20 cellular contexts compared by ENCODE assay signal in genomic region chr11:114501901-114502300, GRCh38. TPM values are rescaled to one million over a fixed set of nuclear protein-coding genes. Genes with fewer than 3 reads are reported as not detected.
"Had no signal": no experiment of that assay in that cellular context is flagged by ENCODE, and none has a peak within 500 bp of the region (broad histone marks: within the 10 kb centered on the region; RNA-seq: fewer than 3 reads in every experiment).

No MANE protein-coding gene starts in this region.

- DNase-seq: activated gamma-delta T cell; dermis blood vessel endothelial cell; effector memory CD4-positive, alpha-beta T cell; heart left ventricle; kidney; left lung; nephron progenitor cell; nucleus accumbens; stimulated activated naive B cell treated with anti-CD40 and anti-IgM and Interleukin-4, amounts not matched to agents 10 μg/mL and 1 μg/mL and 100 μg/mL, for 72 hours; T-cell; upper lobe of right lung had no signal

- H3K4me1 ChIP-seq: heart left ventricle, left lung, upper lobe of right lung had no signal

- H3K4me3 ChIP-seq: heart left ventricle, left lung, thoracic aorta, upper lobe of right lung had no signal

- H3K36me3 Mint-ChIP-seq: stimulated activated naive B cell treated with anti-CD40 and anti-IgM and Interleukin-4, amounts not matched to agents 10 μg/mL and 1 μg/mL and 100 μg/mL, for 72 hours; T-cell had no signal

- H3K36me3 ChIP-seq: heart left ventricle, left lung, thoracic aorta, upper lobe of right lung had no signal

- H3K4me3 Mint-ChIP-seq: nephron progenitor cell; stimulated activated naive B cell treated with anti-CD40 and anti-IgM and Interleukin-4, amounts not matched to agents 10 μg/mL and 1 μg/mL and 100 μg/mL, for 72 hours; T-cell had no signal

- ATAC-seq: activated naive CD4-positive, alpha-beta T cell treated with anti-CD3 and anti-CD28 coated beads, Interleukin-2, amount 50 U/mL, for 72 hours; heart left ventricle; left lung; stimulated activated naive B cell treated with anti-CD40 and anti-IgM and Interleukin-4, amounts not matched to agents 10 μg/mL and 1 μg/mL and 100 μg/mL, for 72 hours; T-cell; upper lobe of right lung had no signal

- H3K27ac ChIP-seq: heart left ventricle, left lung, thoracic aorta, upper lobe of right lung had no signal

- H3K27me3 ChIP-seq: heart left ventricle, left lung, upper lobe of right lung had no signal

- H3K4me1 Mint-ChIP-seq: nephron progenitor cell; stimulated activated naive B cell treated with anti-CD40 and anti-IgM and Interleukin-4, amounts not matched to agents 10 μg/mL and 1 μg/mL and 100 μg/mL, for 72 hours; T-cell had no signal

- H3K27ac Mint-ChIP-seq: activated naive CD4-positive, alpha-beta T cell treated with anti-CD3 and anti-CD28 coated beads, Interleukin-2, amount 50 U/mL, for 72 hours; stimulated activated naive B cell treated with anti-CD40 and anti-IgM and Interleukin-4, amounts not matched to agents 10 μg/mL and 1 μg/mL and 100 μg/mL, for 72 hours; T-cell had no signal

RNA-seq across cellular contexts. Expression of gene NXPE1, which starts 57.8 kb away (rescaled TPM):
- total RNA-seq: activated CD8-positive, alpha-beta memory T cell treated with anti-CD3 and anti-CD28 coated beads for 36 hours; activated naive CD4-positive, alpha-beta T cell treated with anti-CD3 and anti-CD28 coated beads, Interleukin-2, amount 50 U/mL, for 72 hours; dermis blood vessel endothelial cell; endothelial cell of umbilical vein; fibroblast of lung; frontal cortex; left lung; lung microvascular endothelial cell; myocyte; renal cortical epithelial cell; T-cell; thoracic aorta; upper lobe of right lung had no signal
- polyA plus RNA-seq: endothelial cell of umbilical vein, fibroblast of lung had no signal
